In the genomic region with DNA sequence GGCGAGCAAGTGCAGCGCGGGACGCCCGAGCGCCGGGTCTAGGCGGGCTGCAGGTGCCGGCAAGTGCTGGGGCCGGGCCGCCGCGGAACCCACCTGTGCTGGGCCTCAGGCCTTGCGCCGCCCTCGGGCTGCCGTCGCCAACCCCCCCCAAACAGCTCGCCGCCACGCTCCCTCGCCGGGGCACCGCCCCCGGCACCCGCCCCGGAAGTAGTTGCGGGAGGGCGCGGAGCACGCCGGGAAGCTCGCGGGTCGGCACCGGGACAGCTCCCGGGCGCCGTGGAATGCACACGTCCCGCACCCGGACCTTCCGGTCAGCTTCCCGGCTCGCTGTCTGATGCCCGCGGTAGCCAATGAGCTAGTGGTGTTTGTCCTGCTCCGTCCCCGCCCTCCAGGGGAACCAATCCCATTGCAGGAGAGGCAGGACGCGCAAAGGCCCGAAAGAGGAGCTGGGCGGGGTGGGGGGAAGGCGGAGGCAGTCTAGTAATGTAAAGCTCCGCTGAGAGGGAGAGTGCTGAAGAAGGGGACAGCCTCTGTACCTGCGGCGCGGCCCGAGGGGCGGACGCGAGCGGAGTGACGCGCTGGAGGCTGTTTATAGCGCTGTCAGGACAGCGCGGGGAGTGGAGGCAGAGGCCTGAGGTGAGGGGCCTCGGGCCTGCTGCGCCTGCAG, we compare ENCODE assay signal across 1 cellular context.
TF ChIP-seq lines count a peak whose summit lies in the region.

TSS of gene ANKS3 (minus strand) at position 209 of the 667 bp plus-strand sequence. CDS start 4,122 bp downstream, outside the sequence.
TSS of gene DNAAF8 (plus strand) at position 475 of the 667 bp plus-strand sequence. CDS start 1,978 bp downstream, outside the sequence.

TF ChIP-seq in K562, 482 proteins besides CTCF, POLR2A, EP300 and RAD21 (continued from another document and continues in another):
- TF ChIP-seq PHF21A (IDR thresholded peaks at IDR 0.05; ENCODE audit: borderline replicate concordance, low read depth), result no peak
- TF ChIP-seq, protein P1, sequence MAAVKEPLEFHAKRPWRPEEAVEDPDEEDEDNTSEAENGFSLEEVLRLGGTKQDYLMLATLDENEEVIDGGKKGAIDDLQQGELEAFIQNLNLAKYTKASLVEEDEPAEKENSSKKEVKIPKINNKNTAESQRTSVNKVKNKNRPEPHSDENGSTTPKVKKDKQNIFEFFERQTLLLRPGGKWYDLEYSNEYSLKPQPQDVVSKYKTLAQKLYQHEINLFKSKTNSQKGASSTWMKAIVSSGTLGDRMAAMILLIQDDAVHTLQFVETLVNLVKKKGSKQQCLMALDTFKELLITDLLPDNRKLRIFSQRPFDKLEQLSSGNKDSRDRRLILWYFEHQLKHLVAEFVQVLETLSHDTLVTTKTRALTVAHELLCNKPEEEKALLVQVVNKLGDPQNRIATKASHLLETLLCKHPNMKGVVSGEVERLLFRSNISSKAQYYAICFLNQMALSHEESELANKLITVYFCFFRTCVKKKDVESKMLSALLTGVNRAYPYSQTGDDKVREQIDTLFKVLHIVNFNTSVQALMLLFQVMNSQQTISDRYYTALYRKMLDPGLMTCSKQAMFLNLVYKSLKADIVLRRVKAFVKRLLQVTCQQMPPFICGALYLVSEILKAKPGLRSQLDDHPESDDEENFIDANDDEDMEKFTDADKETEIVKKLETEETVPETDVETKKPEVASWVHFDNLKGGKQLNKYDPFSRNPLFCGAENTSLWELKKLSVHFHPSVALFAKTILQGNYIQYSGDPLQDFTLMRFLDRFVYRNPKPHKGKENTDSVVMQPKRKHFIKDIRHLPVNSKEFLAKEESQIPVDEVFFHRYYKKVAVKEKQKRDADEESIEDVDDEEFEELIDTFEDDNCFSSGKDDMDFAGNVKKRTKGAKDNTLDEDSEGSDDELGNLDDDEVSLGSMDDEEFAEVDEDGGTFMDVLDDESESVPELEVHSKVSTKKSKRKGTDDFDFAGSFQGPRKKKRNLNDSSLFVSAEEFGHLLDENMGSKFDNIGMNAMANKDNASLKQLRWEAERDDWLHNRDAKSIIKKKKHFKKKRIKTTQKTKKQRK (IDR thresholded peaks at IDR 0.05; ENCODE audit: borderline replicate concordance, low read depth, low read length), result no peak
- TF ChIP-seq ZNF785 (CRISPR knock-in tag; IDR thresholded peaks at IDR 0.05), result no peak
- no peak for TF ChIP-seq PRDM10 (IDR thresholded peaks at IDR 0.05; ENCODE audit: partially characterized antibody)
- TF ChIP-seq CHD7 (IDR thresholded peaks at IDR 0.05; ENCODE audit: low read depth, low read length), result no peak
- no peak for TF ChIP-seq CBX3 (IDR thresholded peaks at IDR 0.05; ENCODE audit: borderline replicate concordance in 1 of 2, low read length in 2 of 2)
- peak; percentile 85 for TF ChIP-seq ZNF143 (CRISPR knock-in tag; IDR thresholded peaks at IDR 0.05)
- no peak for TF ChIP-seq CEBPB (tag; IDR thresholded peaks at IDR 0.05)
- TF ChIP-seq ZBED1 (IDR thresholded peaks at IDR 0.05), result no peak
- no peak for TF ChIP-seq SMARCA5 (IDR thresholded peaks at IDR 0.05)
- no peak for TF ChIP-seq BACH1 (tag; IDR thresholded peaks at IDR 0.05)
- TF ChIP-seq DMBX1 (CRISPR knock-in tag; IDR thresholded peaks at IDR 0.05; ENCODE audit: borderline replicate concordance), result no peak
- TF ChIP-seq ETV6 (IDR thresholded peaks at IDR 0.05; ENCODE audit: borderline replicate concordance in 1 of 2, low read depth in 2 of 2, low read length in 1 of 2), result no peak
- no peak for TF ChIP-seq ETV6 (CRISPR knock-in tag; IDR thresholded peaks at IDR 0.05; ENCODE audit: borderline replicate concordance)
- TF ChIP-seq HNRNPK (IDR thresholded peaks at IDR 0.05; ENCODE audit: low read depth, low read length, poor library complexity, severe bottlenecking), result no peak
- TF ChIP-seq COPS2 (conservative IDR thresholded peaks at IDR 0.05), result no peak
- TF ChIP-seq ATF1 (CRISPR knock-in tag; IDR thresholded peaks at IDR 0.05), result no peak
- TF ChIP-seq ATF1 (tag; IDR thresholded peaks at IDR 0.05), result peak; percentile 85
- TF ChIP-seq, protein P2, sequence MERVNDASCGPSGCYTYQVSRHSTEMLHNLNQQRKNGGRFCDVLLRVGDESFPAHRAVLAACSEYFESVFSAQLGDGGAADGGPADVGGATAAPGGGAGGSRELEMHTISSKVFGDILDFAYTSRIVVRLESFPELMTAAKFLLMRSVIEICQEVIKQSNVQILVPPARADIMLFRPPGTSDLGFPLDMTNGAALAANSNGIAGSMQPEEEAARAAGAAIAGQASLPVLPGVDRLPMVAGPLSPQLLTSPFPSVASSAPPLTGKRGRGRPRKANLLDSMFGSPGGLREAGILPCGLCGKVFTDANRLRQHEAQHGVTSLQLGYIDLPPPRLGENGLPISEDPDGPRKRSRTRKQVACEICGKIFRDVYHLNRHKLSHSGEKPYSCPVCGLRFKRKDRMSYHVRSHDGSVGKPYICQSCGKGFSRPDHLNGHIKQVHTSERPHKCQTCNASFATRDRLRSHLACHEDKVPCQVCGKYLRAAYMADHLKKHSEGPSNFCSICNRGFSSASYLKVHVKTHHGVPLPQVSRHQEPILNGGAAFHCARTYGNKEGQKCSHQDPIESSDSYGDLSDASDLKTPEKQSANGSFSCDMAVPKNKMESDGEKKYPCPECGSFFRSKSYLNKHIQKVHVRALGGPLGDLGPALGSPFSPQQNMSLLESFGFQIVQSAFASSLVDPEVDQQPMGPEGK (CRISPR knock-in tag; IDR thresholded peaks at IDR 0.05; ENCODE audit: borderline replicate concordance), result no peak
- no peak for TF ChIP-seq POLR3G (IDR thresholded peaks at IDR 0.05; ENCODE audit: extremely low read depth, insufficient read length, insufficient replicate concordance)
- TF ChIP-seq ZNF586 (CRISPR knock-in tag; conservative IDR thresholded peaks at IDR 0.05), result no peak
- TF ChIP-seq PHTF2 (CRISPR knock-in tag; IDR thresholded peaks at IDR 0.05), result no peak
- peak; percentile 67 to 73 for TF ChIP-seq NRF1 (conservative IDR thresholded peaks at IDR 0.05 in 1 of 2, IDR thresholded peaks at IDR 0.05 in 1 of 2)
- no peak for TF ChIP-seq ZFP1 (CRISPR knock-in tag; IDR thresholded peaks at IDR 0.05)
- no peak for TF ChIP-seq NFE2 (IDR thresholded peaks at IDR 0.05; ENCODE audit: low read depth)
- TF ChIP-seq ETV5 (CRISPR knock-in tag; IDR thresholded peaks at IDR 0.05; ENCODE audit: low read depth), result peak; percentile 77
- no peak for TF ChIP-seq ZNF717 (CRISPR knock-in tag; IDR thresholded peaks at IDR 0.05)
- no peak for TF ChIP-seq BRF1 (IDR thresholded peaks at IDR 0.05; ENCODE audit: borderline replicate concordance, extremely low read depth, insufficient read length)
- no peak for TF ChIP-seq ZNF354B (CRISPR knock-in tag; IDR thresholded peaks at IDR 0.05)
- no peak for TF ChIP-seq PHB2 (IDR thresholded peaks at IDR 0.05; ENCODE audit: low read depth)
- TF ChIP-seq, protein P3, sequence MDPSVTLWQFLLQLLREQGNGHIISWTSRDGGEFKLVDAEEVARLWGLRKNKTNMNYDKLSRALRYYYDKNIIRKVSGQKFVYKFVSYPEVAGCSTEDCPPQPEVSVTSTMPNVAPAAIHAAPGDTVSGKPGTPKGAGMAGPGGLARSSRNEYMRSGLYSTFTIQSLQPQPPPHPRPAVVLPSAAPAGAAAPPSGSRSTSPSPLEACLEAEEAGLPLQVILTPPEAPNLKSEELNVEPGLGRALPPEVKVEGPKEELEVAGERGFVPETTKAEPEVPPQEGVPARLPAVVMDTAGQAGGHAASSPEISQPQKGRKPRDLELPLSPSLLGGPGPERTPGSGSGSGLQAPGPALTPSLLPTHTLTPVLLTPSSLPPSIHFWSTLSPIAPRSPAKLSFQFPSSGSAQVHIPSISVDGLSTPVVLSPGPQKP (CRISPR knock-in tag; IDR thresholded peaks at IDR 0.05), result no peak
- no peak for TF ChIP-seq ZNF830 (CRISPR knock-in tag; IDR thresholded peaks at IDR 0.05)
- TF ChIP-seq ZNF174 (CRISPR knock-in tag; IDR thresholded peaks at IDR 0.05), result no peak
- TF ChIP-seq NR2C1 (IDR thresholded peaks at IDR 0.05), result peak; percentile 98
- peak; percentile 98 for TF ChIP-seq NR2C1 (tag; IDR thresholded peaks at IDR 0.05)
- no peak for TF ChIP-seq HSF4 (CRISPR knock-in tag; IDR thresholded peaks at IDR 0.05; ENCODE audit: borderline replicate concordance)
- TF ChIP-seq KAT2B (IDR thresholded peaks at IDR 0.05; ENCODE audit: low read depth, low read length), result no peak
- TF ChIP-seq POLR2B (IDR thresholded peaks at IDR 0.05; ENCODE audit: low read depth, partially characterized antibody), result no peak
- TF ChIP-seq SMARCE1 (IDR thresholded peaks at IDR 0.05), result no peak
